In genomic region chr10:51301644-51302043, GRCh38 we compare ENCODE assay signal across 15 cellular contexts.
A peak's percentile ranks its signal among the peaks of the same experiment; 100 is the strongest.
DNase-seq lines count a peak whose midpoint lies in the region; ATAC-seq and TF ChIP-seq lines count a peak whose summit lies in the region.
"Had no signal": no experiment of that assay in that cellular context is flagged by ENCODE, and none has a peak within 500 bp of the region (broad histone marks: within the 10 kb centered on the region; RNA-seq: fewer than 3 reads in every experiment).

No MANE protein-coding gene starts in this region.

- no peak overlapping the region for H3K4me3 Mint-ChIP-seq in brain
- H3K4me3 Mint-ChIP-seq: central memory CD8-positive, alpha-beta T cell had no signal

- H3K27me3 Mint-ChIP-seq in brain, result no peaks in the 10 kb centered on the region
- H3K27me3 Mint-ChIP-seq: central memory CD8-positive, alpha-beta T cell; IgD-negative memory B cell had no signal

- H3K9me3 ChIP-seq in skeletal muscle tissue (ENCODE audit: control insufficient read depth in 3 of 3, low read length in 3 of 3), result no peaks in the 10 kb centered on the region
- H3K9me3 ChIP-seq: BLaER1, right lobe of liver had no signal

- TF ChIP-seq CTCF in brain (conservative IDR thresholded peaks at IDR 0.05) (no peak), GM10266 (IDR thresholded peaks at IDR 0.05; ENCODE audit: control insufficient read depth, insufficient read depth, low read depth, missing control alignments) (no peak)

- H3K36me3 Mint-ChIP-seq in brain, result no peaks in the 10 kb centered on the region
- H3K36me3 Mint-ChIP-seq: IgD-negative memory B cell had no signal

- ATAC-seq in GM21786 (IDR thresholded peaks at IDR 0.05; ENCODE audit: unreplicated experiment), result peak; percentile 60
- no peak for ATAC-seq in HG03095 (IDR thresholded peaks at IDR 0.05; ENCODE audit: unreplicated experiment)
- ATAC-seq in GM18519 (IDR thresholded peaks at IDR 0.05; ENCODE audit: low FRiP score, unreplicated experiment), result no peak
- ATAC-seq: esophagus mucosa had no signal

- H3K27me3 ChIP-seq in layer of hippocampus (ENCODE audit: control insufficient read depth, insufficient read depth, low read length) (no peaks in the 10 kb centered on the region), skeletal muscle tissue (ENCODE audit: control insufficient read depth in 3 of 3, insufficient read depth in 3 of 3, low read length in 3 of 3) (no peaks in the 10 kb centered on the region)
- H3K27me3 ChIP-seq: BLaER1, right lobe of liver had no signal

- peak overlapping the region; percentile 56 for H3K27ac ChIP-seq in layer of hippocampus (ENCODE audit: low read depth, low read length)
- H3K27ac ChIP-seq in skeletal muscle tissue (ENCODE audit: low read depth, low read length), result peak overlapping the region; percentile 61
- H3K27ac ChIP-seq: BLaER1 had no signal

- peak overlapping the region in 1 of 3 donors; percentile 28 for H3K9ac ChIP-seq in skeletal muscle tissue (ENCODE audit: low read depth in 1 of 3, low read length in 3 of 3)
- H3K9ac ChIP-seq: BLaER1 had no signal

- H3K4me3 ChIP-seq in skeletal muscle tissue (ENCODE audit: low read length in 3 of 3), result no peak overlapping the region
- H3K4me3 ChIP-seq: BLaER1, right lobe of liver had no signal

- H3K9me3 Mint-ChIP-seq in brain, result peaks cover 0 to 2% (median 0%) of the 10 kb centered on the region in 5 experiments
- H3K9me3 Mint-ChIP-seq: central memory CD8-positive, alpha-beta T cell had no signal

- H3K4me1 Mint-ChIP-seq in brain, result peaks cover 28% of the 10 kb centered on the region
- H3K4me1 Mint-ChIP-seq: central memory CD8-positive, alpha-beta T cell; IgD-negative memory B cell had no signal

- peak overlapping the region in 4 of 5 experiments; percentile 51 to 93 (median 84) for H3K27ac Mint-ChIP-seq in brain
- H3K27ac Mint-ChIP-seq: IgD-negative memory B cell had no signal

- H3K36me3 ChIP-seq in skeletal muscle tissue (ENCODE audit: control insufficient read depth in 3 of 3, insufficient read depth in 3 of 3, low read length in 3 of 3), result no peaks in the 10 kb centered on the region
- H3K36me3 ChIP-seq: BLaER1, right lobe of liver had no signal

- H3K4me1 ChIP-seq in skeletal muscle tissue (ENCODE audit: control insufficient read depth in 3 of 3, insufficient read depth in 3 of 3, low read length in 3 of 3), result peaks cover 11 to 19% (median 16%) of the 10 kb centered on the region in 3 donors
- H3K4me1 ChIP-seq: BLaER1, right lobe of liver had no signal

- DNase-seq in GM10266 (ENCODE audit: extremely low spot score) (no peak), mesenteric fat pad (ENCODE audit: low spot score) (no peak)
- DNase-seq: activated CD4-positive, alpha-beta T cell treated with anti-CD3 and anti-CD28 coated beads for 1 hour; NCI-H1694; right lobe of liver had no signal
